Comparison of ENCODE assay signal across 8 cellular contexts in the genomic region with DNA sequence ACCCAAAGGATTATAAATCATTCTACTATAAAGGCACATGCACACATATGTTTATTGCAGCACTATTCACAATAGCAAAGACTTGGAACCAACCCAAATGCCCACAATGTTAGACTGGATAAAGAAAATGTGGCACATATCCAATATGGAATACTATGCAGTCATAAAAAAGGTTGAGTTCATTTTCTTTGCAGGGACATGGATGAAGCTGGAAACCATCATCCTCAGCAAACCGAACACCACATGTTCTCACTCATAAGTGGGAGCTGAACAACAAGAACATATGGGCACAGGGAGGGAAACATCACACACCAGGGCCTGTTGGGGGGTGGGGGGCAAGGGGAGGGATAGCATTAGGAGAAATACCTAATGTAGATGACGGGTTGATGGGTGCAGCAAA. TPM values are rescaled to one million over a fixed set of nuclear protein-coding genes. Genes with fewer than 3 reads are reported as not detected.
"Had no signal": no experiment of that assay in that cellular context is flagged by ENCODE, and none has a peak within 500 bp of the region (broad histone marks: within the 10 kb centered on the region; RNA-seq: fewer than 3 reads in every experiment).

No MANE protein-coding gene starts in this region.

RNA-seq across cellular contexts. Expression of a gene that starts 52.3 kb away (rescaled TPM):
- total RNA-seq: activated naive CD4-positive, alpha-beta T cell treated with anti-CD3 and anti-CD28 coated beads for 36 hours; activated naive CD4-positive, alpha-beta T cell treated with anti-CD3 and anti-CD28 coated beads, Interleukin-2, amount 50 U/mL, for 72 hours; activated T-cell treated with anti-CD3 and anti-CD28 coated beads, Interleukin-2, amount 50 U/mL, for 4 hours; activated T-cell treated with anti-CD3 and anti-CD28 coated beads, Interleukin-2, amount 50 U/mL, for 72 hours; activated T-helper 1 cell treated with anti-CD3 and anti-CD28 coated beads, Interleukin-12 subunit alpha, Interleukin-12 subunit beta, Interleukin-2, Interleukin-4 antibody, amounts not matched to agents 30 ng/mL and 10 ng/mL and 1 ng/mL, durations not matched to agents 14 hours and 24 hours and 36 hours; activated T-helper 17 cell treated with anti-CD3 and anti-CD28 coated beads, Interleukin-2, amount 50 U/mL, for 72 hours; activated T-helper 2 cell treated with anti-CD3 and anti-CD28 coated beads, Interferon-gamma antibody, Interleukin-2, Interleukin-4, amounts not matched to agents 10 μg/mL and 5 μg/mL and 100 μg/mL, durations not matched to agents 14 hours and 24 hours and 36 hours; bronchial epithelial cell had no signal
